Comparison of ENCODE assay signal across 8 cellular contexts in the genomic region with DNA sequence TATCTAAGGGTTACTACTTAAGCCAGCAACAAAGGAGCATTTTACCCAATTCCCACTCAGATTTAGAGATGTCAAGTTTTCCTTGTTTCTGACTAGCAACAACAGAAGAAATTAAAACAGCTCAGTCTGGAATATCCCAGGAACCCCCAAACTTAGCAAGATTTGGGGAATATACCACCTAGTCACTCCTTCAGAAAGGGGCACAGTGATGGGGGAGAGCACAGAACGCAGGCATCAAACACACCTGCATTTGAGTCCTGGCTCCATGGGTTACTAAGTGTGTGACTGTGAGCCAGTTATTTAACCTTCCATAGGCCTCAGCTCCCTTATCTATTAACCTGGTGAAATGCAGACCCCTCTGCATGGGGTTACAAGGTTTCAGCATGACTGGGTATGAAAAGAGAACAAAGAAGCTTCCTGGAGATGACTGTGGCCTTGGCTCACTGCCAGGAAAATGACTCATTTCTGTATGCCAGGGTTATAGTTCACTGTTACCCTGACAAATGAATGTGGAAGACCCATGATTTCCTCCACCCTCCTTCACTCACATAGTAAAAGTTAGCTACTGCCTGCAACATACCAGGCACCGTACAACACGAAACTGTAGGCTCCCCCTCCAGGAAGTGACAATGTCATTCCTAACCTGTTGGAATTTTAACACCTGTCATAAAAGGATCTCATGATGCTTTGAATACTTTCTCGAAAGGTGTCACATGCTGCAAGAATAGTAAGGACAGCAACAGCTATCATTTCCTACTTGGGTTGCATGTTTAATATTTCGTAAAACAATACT.
DNase-seq lines count a peak whose midpoint lies in the region; ATAC-seq, FAIRE-seq and TF ChIP-seq lines count a peak whose summit lies in the region.

No MANE protein-coding gene starts in this region.

- TF ChIP-seq POLR2A in adrenal gland (IDR thresholded peaks at IDR 0.05) (no peak), HepG2 (IDR thresholded peaks at IDR 0.05; ENCODE audit: insufficient read depth in 1 of 2, low read depth in 2 of 2, low read length in 2 of 2) (no peak)

- H3K9me3 ChIP-seq in adrenal gland (replicated peaks in 1 of 3) (no peaks in the 10 kb centered on the region), HepG2 (ENCODE audit: low read length) (no peaks in the 10 kb centered on the region)

- H3K4me2 ChIP-seq in HepG2 (ENCODE audit: low read depth, low read length), result peak overlapping the region; percentile 43

- H3K36me3 ChIP-seq in adrenal gland (replicated peaks in 1 of 2) (no peaks in the 10 kb centered on the region), HepG2 (replicated peaks in 1 of 2; ENCODE audit: control insufficient read depth in 1 of 2, insufficient read depth in 2 of 2, low read length in 2 of 2) (no peaks in the 10 kb centered on the region)

- H3K9me3 Mint-ChIP-seq in T-helper 1 cell treated with Interleukin-12 subunit alpha and Interleukin-12 subunit beta and Interleukin-4 antibody, amounts not matched to agents 30 μg/mL and 1 μg/mL, for 36 hours, result peaks cover 11% of the 10 kb centered on the region

- FAIRE-seq in HepG2 (lab: Jason Lieb, UNC), result peak; percentile 64

- H3K27ac ChIP-seq in adrenal gland (peak overlapping the region in 3 of 5 donors; percentile 17 to 93 (median 65)), HepG2 (ENCODE audit: extremely low read length, insufficient read depth, low read length) (peak overlapping the region; percentile 45)

- no TSS peak for BruUV-seq in HepG2 (replicated peaks; lab: Mats Ljungman, UMichigan)

- POLR2A ChIA-PET in HepG2 (lab: Yijun Ruan, JAX), result interaction anchor here (1.2 to 1.6 kb wide), 4 partner anchors 12 to 117 kb away, joined by 4 to 7 read pairs (median 5); no protein-coding TSS in a partner anchor

- H3K4me3 ChIP-seq in adrenal gland (no peak overlapping the region), HepG2 (replicated peaks in 1 of 3; ENCODE audit: insufficient read depth in 1 of 3, low read depth in 2 of 3, low read length in 3 of 3) (no peak overlapping the region)

- WGBS in adrenal gland, 4 donors, result 47 to 55% (median 53%) methylated on average over 5 of the region's 5 CpGs
- 23% methylated on average over 5 of the region's 5 CpGs for WGBS in HepG2 (ENCODE audit: low lambda C conversion rate)

- no peaks in the 10 kb centered on the region for H4K20me1 ChIP-seq in HepG2 (ENCODE audit: insufficient read depth, low read length)

- DNase-seq in NCI-H1092 treated with DMSO at 0.1 percent for 48 hours (lab: John Stamatoyannopoulos, UW) (peak; percentile 85), adrenal gland (peak; percentile 85 to 97 (median 93)), HepG2 (ENCODE audit: low spot score) (peak; percentile 98), putamen (ENCODE audit: low spot score) (no peak)
- DNase-seq in stimulated activated CD8-positive, alpha-beta memory T cell treated with anti-CD3 and anti-CD28 coated beads, Interleukin-15, amount 100 ng/mL, for 24 hours (ENCODE audit: low read depth), result peak; percentile 39

- no peaks in the 10 kb centered on the region for H3K27me3 Mint-ChIP-seq in T-helper 1 cell treated with Interleukin-12 subunit alpha and Interleukin-12 subunit beta and Interleukin-4 antibody, amounts not matched to agents 30 μg/mL and 1 μg/mL, for 36 hours (ENCODE audit: low read depth)

- TF ChIP-seq EP300 in HepG2 (IDR thresholded peaks at IDR 0.05; ENCODE audit: low read depth in 2 of 2, low read length in 2 of 2), result peak in 1 of 2 experiments; percentile 77; a peak in 1 of 4 replicates
- TF ChIP-seq EP300 in HepG2 (CRISPR knock-in tag; IDR thresholded peaks at IDR 0.05; ENCODE audit: borderline replicate concordance), result peak; percentile 59

- H3K9ac ChIP-seq in HepG2 (ENCODE audit: insufficient read depth, low read depth, low read length), result peak overlapping the region; percentile 30

- in situ Hi-C loops in HepG2 (cut with HindIII; ENCODE audit: extremely low pct_ligation_motif_present, low pct_unique_long_range_greater_than_20kb), result loop anchor here (10.0 kb wide), 1 partner anchor 108 kb away; no protein-coding TSS in a partner anchor

- no peaks in the 10 kb centered on the region for H3K79me2 ChIP-seq in HepG2 (ENCODE audit: insufficient read depth, low read length)

- H3K4me1 Mint-ChIP-seq in T-helper 1 cell treated with Interleukin-12 subunit alpha and Interleukin-12 subunit beta and Interleukin-4 antibody, amounts not matched to agents 30 μg/mL and 1 μg/mL, for 36 hours (ENCODE audit: low read depth), result peaks cover 45% of the 10 kb centered on the region

- intact Hi-C loops in adrenal gland (cut with DNase I), result no loop called here
- intact Hi-C loops in HepG2 (cut with micrococcal nuclease; ENCODE audit: unreplicated experiment), result no loop called here

- CTCF ChIA-PET in HepG2 (lab: Yijun Ruan, JAX; ENCODE audit: low intra/inter-chr PET ratio, low total read pairs), result no interaction called here

- no peak overlapping the region for H2AFZ ChIP-seq in HepG2 (ENCODE audit: low read length)

- ATAC-seq in GM18517 (IDR thresholded peaks at IDR 0.05; ENCODE audit: unreplicated experiment) (peak; percentile 97), HG02840 (IDR thresholded peaks at IDR 0.05; ENCODE audit: low FRiP score, unreplicated experiment) (peak; percentile 89), HepG2 (peak; percentile 98)

- peaks cover 11 to 35% of the 10 kb centered on the region in 2 donors for H3K4me1 ChIP-seq in adrenal gland (replicated peaks in 1 of 2)
- peaks cover 26% of the 10 kb centered on the region for H3K4me1 ChIP-seq in HepG2 (ENCODE audit: insufficient read depth, low read length)

- peak overlapping the region; percentile 15 for H3K4me3 Mint-ChIP-seq in T-helper 1 cell treated with Interleukin-12 subunit alpha and Interleukin-12 subunit beta and Interleukin-4 antibody, amounts not matched to agents 30 μg/mL and 1 μg/mL, for 36 hours

- H3K27me3 ChIP-seq in adrenal gland (no peaks in the 10 kb centered on the region), HepG2 (ENCODE audit: control insufficient read depth in 1 of 2, insufficient read depth in 2 of 2, low read length in 2 of 2) (no peaks in the 10 kb centered on the region)

- H3K27ac Mint-ChIP-seq in T-helper 1 cell treated with Interleukin-12 subunit alpha and Interleukin-12 subunit beta and Interleukin-4 antibody, amounts not matched to agents 30 μg/mL and 1 μg/mL, for 36 hours, result peak overlapping the region; percentile 86

- no peak for TF ChIP-seq RAD21 in HepG2 (CRISPR knock-in tag; IDR thresholded peaks at IDR 0.05)

- TF ChIP-seq CTCF in adrenal gland (IDR thresholded peaks at IDR 0.05), result no peak
- 0 out of 2 replicates have a peak, but pooled peaks have one; percentile 5 for TF ChIP-seq CTCF in HepG2 (CRISPR knock-in tag; IDR thresholded peaks at IDR 0.05)

- peaks cover 6% of the 10 kb centered on the region for H3K36me3 Mint-ChIP-seq in T-helper 1 cell treated with Interleukin-12 subunit alpha and Interleukin-12 subunit beta and Interleukin-4 antibody, amounts not matched to agents 30 μg/mL and 1 μg/mL, for 36 hours (ENCODE audit: low read depth)

TF ChIP-seq in HepG2, 621 proteins besides CTCF, POLR2A, EP300 and RAD21 (continues in another document):
- TF ChIP-seq THAP11 (CRISPR knock-in tag; IDR thresholded peaks at IDR 0.05), result 0 out of 2 replicates have a peak, but pooled peaks have one; percentile 31
- TF ChIP-seq ZFX (CRISPR knock-in tag; IDR thresholded peaks at IDR 0.05; ENCODE audit: low read depth), result 0 out of 2 replicates have a peak, but pooled peaks have one; percentile 45
- TF ChIP-seq CBX5 (CRISPR knock-in tag; IDR thresholded peaks at IDR 0.05; ENCODE audit: borderline replicate concordance), result 0 out of 2 replicates have a peak, but pooled peaks have one; percentile 30
- no peak for TF ChIP-seq ATF7-NPFF (CRISPR knock-in tag; IDR thresholded peaks at IDR 0.05; ENCODE audit: low read depth)
- 0 out of 2 replicates have a peak, but pooled peaks have one; percentile 34 for TF ChIP-seq STAT6 (CRISPR knock-in tag; IDR thresholded peaks at IDR 0.05; ENCODE audit: borderline replicate concordance)
- peak; percentile 52 for TF ChIP-seq HNF4A (CRISPR knock-in tag; IDR thresholded peaks at IDR 0.05)
- peak; percentile 51 for TF ChIP-seq ELF1 (CRISPR knock-in tag; IDR thresholded peaks at IDR 0.05)
- TF ChIP-seq, protein P1, sequence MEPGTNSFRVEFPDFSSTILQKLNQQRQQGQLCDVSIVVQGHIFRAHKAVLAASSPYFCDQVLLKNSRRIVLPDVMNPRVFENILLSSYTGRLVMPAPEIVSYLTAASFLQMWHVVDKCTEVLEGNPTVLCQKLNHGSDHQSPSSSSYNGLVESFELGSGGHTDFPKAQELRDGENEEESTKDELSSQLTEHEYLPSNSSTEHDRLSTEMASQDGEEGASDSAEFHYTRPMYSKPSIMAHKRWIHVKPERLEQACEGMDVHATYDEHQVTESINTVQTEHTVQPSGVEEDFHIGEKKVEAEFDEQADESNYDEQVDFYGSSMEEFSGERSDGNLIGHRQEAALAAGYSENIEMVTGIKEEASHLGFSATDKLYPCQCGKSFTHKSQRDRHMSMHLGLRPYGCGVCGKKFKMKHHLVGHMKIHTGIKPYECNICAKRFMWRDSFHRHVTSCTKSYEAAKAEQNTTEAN (CRISPR knock-in tag; conservative IDR thresholded peaks at IDR 0.05), result 0 out of 2 replicates have a peak, but pooled peaks have one; percentile 38
- TF ChIP-seq PRMT3 (CRISPR knock-in tag; IDR thresholded peaks at IDR 0.05; ENCODE audit: borderline replicate concordance, low read depth), result no peak
